In genomic region chr3:126418661-126419131, GRCh38 we compare ENCODE assay signal across 28 cellular contexts. TPM values are rescaled to one million over a fixed set of nuclear protein-coding genes. Genes with fewer than 3 reads are reported as not detected.
"Had no signal": no experiment of that assay in that cellular context is flagged by ENCODE, and none has a peak within 500 bp of the region (broad histone marks: within the 10 kb centered on the region; RNA-seq: fewer than 3 reads in every experiment).

No MANE protein-coding gene starts in this region.

- H3K4me1 Mint-ChIP-seq: naive thymus-derived CD4-positive, alpha-beta T cell; stimulated activated naive CD8-positive, alpha-beta T cell treated with anti-CD3 and anti-CD28 coated beads, Interleukin-15, amount 100 ng/mL, for 72 hours had no signal

- H3K27ac ChIP-seq: breast epithelium, heart left ventricle, prostate gland, suprapubic skin, transverse colon, vagina had no signal

- H3K27me3 ChIP-seq: vagina had no signal

- H3K36me3 Mint-ChIP-seq: activated CD4-positive, alpha-beta memory T cell treated with anti-CD3 and anti-CD28 coated beads for 36 hours; activated naive CD8-positive, alpha-beta T cell treated with anti-CD3 and anti-CD28 coated beads, Interleukin-2, amount 10 ng/mL, durations not matched to agents 7 days and 5 days; naive thymus-derived CD4-positive, alpha-beta T cell; stimulated activated effector memory CD8-positive, alpha-beta T cell treated with anti-CD3 and anti-CD28 coated beads, Interleukin-12 subunit alpha, Interleukin-12 subunit beta, amount 100 ng/mL, for 72 hours had no signal

- H3K9me3 Mint-ChIP-seq: activated CD4-positive, alpha-beta memory T cell treated with anti-CD3 and anti-CD28 coated beads for 36 hours; activated naive CD4-positive, alpha-beta T cell treated with anti-CD3 and anti-CD28 coated beads for 36 hours; activated naive CD8-positive, alpha-beta T cell treated with anti-CD3 and anti-CD28 coated beads, Interleukin-2, amount 10 ng/mL, durations not matched to agents 7 days and 5 days; activated T-cell treated with anti-CD3 and anti-CD28 coated beads, Interleukin-2, amount 50 U/mL, for 4 hours; activated T-helper 2 cell treated with anti-CD3 and anti-CD28 coated beads, Interferon-gamma antibody, Interleukin-2, Interleukin-4, amounts not matched to agents 10 μg/mL and 5 μg/mL and 100 μg/mL, durations not matched to agents 14 hours and 24 hours and 36 hours; neural crest cell; stimulated activated effector memory CD8-positive, alpha-beta T cell treated with anti-CD3 and anti-CD28 coated beads, Interleukin-12 subunit alpha, Interleukin-12 subunit beta, amount 100 ng/mL, for 72 hours; stimulated activated naive CD8-positive, alpha-beta T cell treated with anti-CD3 and anti-CD28 coated beads, Interleukin-15, amount 100 ng/mL, for 72 hours had no signal

- H3K4me3 Mint-ChIP-seq: activated CD4-positive, alpha-beta memory T cell treated with anti-CD3 and anti-CD28 coated beads for 36 hours; activated naive CD4-positive, alpha-beta T cell treated with anti-CD3 and anti-CD28 coated beads for 36 hours; activated naive CD8-positive, alpha-beta T cell treated with anti-CD3 and anti-CD28 coated beads, Interleukin-2, amount 10 ng/mL, durations not matched to agents 7 days and 5 days; activated T-cell treated with anti-CD3 and anti-CD28 coated beads, Interleukin-2, amount 50 U/mL, for 4 hours; naive thymus-derived CD4-positive, alpha-beta T cell; neural crest cell; stimulated activated effector memory CD8-positive, alpha-beta T cell treated with anti-CD3 and anti-CD28 coated beads, Interleukin-12 subunit alpha, Interleukin-12 subunit beta, amount 100 ng/mL, for 72 hours; stimulated activated naive CD8-positive, alpha-beta T cell treated with anti-CD3 and anti-CD28 coated beads, Interleukin-15, amount 100 ng/mL, for 72 hours had no signal

- H3K27ac Mint-ChIP-seq: activated CD4-positive, alpha-beta memory T cell treated with anti-CD3 and anti-CD28 coated beads for 36 hours; activated naive CD4-positive, alpha-beta T cell treated with anti-CD3 and anti-CD28 coated beads for 36 hours; activated naive CD8-positive, alpha-beta T cell treated with anti-CD3 and anti-CD28 coated beads, Interleukin-2, amount 10 ng/mL, durations not matched to agents 7 days and 5 days; activated T-helper 2 cell treated with anti-CD3 and anti-CD28 coated beads, Interferon-gamma antibody, Interleukin-2, Interleukin-4, amounts not matched to agents 10 μg/mL and 5 μg/mL and 100 μg/mL, durations not matched to agents 14 hours and 24 hours and 36 hours; naive thymus-derived CD4-positive, alpha-beta T cell; stimulated activated effector memory CD8-positive, alpha-beta T cell treated with anti-CD3 and anti-CD28 coated beads, Interleukin-12 subunit alpha, Interleukin-12 subunit beta, amount 100 ng/mL, for 72 hours; stimulated activated naive CD8-positive, alpha-beta T cell treated with anti-CD3 and anti-CD28 coated beads, Interleukin-15, amount 100 ng/mL, for 72 hours had no signal

- FAIRE-seq: endometrium, keratinocyte had no signal

- H3K36me3 ChIP-seq: breast epithelium, heart left ventricle, prostate gland, suprapubic skin, transverse colon, vagina had no signal

- H3K9me3 ChIP-seq: breast epithelium, heart left ventricle, prostate gland, suprapubic skin, transverse colon, vagina had no signal

- H3K4me3 ChIP-seq: breast epithelium, heart left ventricle, lung, prostate gland, suprapubic skin, transverse colon, vagina had no signal

- ATAC-seq: activated T-cell treated with anti-CD3 and anti-CD28 coated beads, Interleukin-2, amount 50 U/mL, for 4 hours; heart left ventricle; left colon; naive thymus-derived CD4-positive, alpha-beta T cell; stimulated activated effector memory CD8-positive, alpha-beta T cell treated with anti-CD3 and anti-CD28 coated beads, Interleukin-12 subunit alpha, Interleukin-12 subunit beta, amount 100 ng/mL, for 72 hours; stimulated activated naive CD8-positive, alpha-beta T cell treated with anti-CD3 and anti-CD28 coated beads, Interleukin-15, amount 100 ng/mL, for 72 hours had no signal

- DNase-seq: activated CD4-positive, alpha-beta memory T cell treated with anti-CD3 and anti-CD28 coated beads for 36 hours; activated CD4-positive, alpha-beta T cell treated with anti-CD3 and anti-CD28 coated beads for 48 hours; activated naive CD4-positive, alpha-beta T cell treated with anti-CD3 and anti-CD28 coated beads for 36 hours; activated naive CD8-positive, alpha-beta T cell treated with anti-CD3 and anti-CD28 coated beads, Interleukin-2, amount 10 ng/mL, durations not matched to agents 7 days and 5 days; activated T-cell treated with anti-CD3 and anti-CD28 coated beads, Interleukin-2, amount 50 U/mL, for 4 hours; amniotic stem cell; cortex of kidney; left colon; naive thymus-derived CD4-positive, alpha-beta T cell; stimulated activated CD4-positive, alpha-beta T cell treated with anti-CD3 and anti-CD28 coated beads, Interleukin-2, amount 100 ng/mL, for 24 hours; transverse colon had no signal

- H3K4me1 ChIP-seq: breast epithelium, prostate gland, suprapubic skin, transverse colon, vagina had no signal

RNA-seq across cellular contexts. Expression of gene CFAP100, which starts 24.0 kb away (rescaled TPM):
- total RNA-seq: activated CD4-positive, alpha-beta memory T cell treated with anti-CD3 and anti-CD28 coated beads for 36 hours; activated naive CD4-positive, alpha-beta T cell treated with anti-CD3 and anti-CD28 coated beads for 36 hours; activated naive CD8-positive, alpha-beta T cell treated with anti-CD3 and anti-CD28 coated beads, Interleukin-2, amount 10 ng/mL, durations not matched to agents 7 days and 5 days; activated T-cell treated with anti-CD3 and anti-CD28 coated beads, Interleukin-2, amount 50 U/mL, for 4 hours; activated T-helper 2 cell treated with anti-CD3 and anti-CD28 coated beads, Interferon-gamma antibody, Interleukin-2, Interleukin-4, amounts not matched to agents 10 μg/mL and 5 μg/mL and 100 μg/mL, durations not matched to agents 14 hours and 24 hours and 36 hours; breast epithelium; epithelial cell of proximal tubule; fibroblast of villous mesenchyme; heart left ventricle; left colon; naive thymus-derived CD4-positive, alpha-beta T cell; omental fat pad; skeletal muscle tissue; suprapubic skin; T-helper 2 cell treated with Interferon-gamma antibody and Interleukin-4, amounts not matched to agents 100 ng/mL and 5 ng/mL, for 36 hours; transverse colon; vagina had no signal
- polyA plus RNA-seq: heart left ventricle; keratinocyte; naive thymus-derived CD4-positive, alpha-beta T cell had no signal
